19 cellular contexts compared by ENCODE assay signal in genomic region chr9:14340994-14341393, GRCh38. TPM values are rescaled to one million over a fixed set of nuclear protein-coding genes. Genes with fewer than 3 reads are reported as not detected.
"Had no signal": no experiment of that assay in that cellular context is flagged by ENCODE, and none has a peak within 500 bp of the region (broad histone marks: within the 10 kb centered on the region; RNA-seq: fewer than 3 reads in every experiment).

No MANE protein-coding gene starts in this region.

- H3K27ac ChIP-seq: brain microvascular endothelial cell, suprapubic skin had no signal

- H3K4me3 ChIP-seq: dorsolateral prefrontal cortex, heart right ventricle, suprapubic skin, upper lobe of left lung had no signal

- H3K4me3 Mint-ChIP-seq: effector memory CD8-positive, alpha-beta T cell; immature natural killer cell; natural killer cell; stimulated activated naive CD8-positive, alpha-beta T cell treated with anti-CD3 and anti-CD28 coated beads, Interleukin-15, Interleukin-2, amounts not matched to agents 100 ng/mL and 50 ng/mL, for 24 hours; WTC11 had no signal

- H3K9me3 Mint-ChIP-seq: activated naive CD4-positive, alpha-beta T cell treated with anti-CD3 and anti-CD28 coated beads, Interleukin-2, amount 50 U/mL, for 72 hours; effector memory CD8-positive, alpha-beta T cell; natural killer cell; stimulated activated naive CD8-positive, alpha-beta T cell treated with anti-CD3 and anti-CD28 coated beads, Interleukin-15, Interleukin-2, amounts not matched to agents 100 ng/mL and 50 ng/mL, for 24 hours; WTC11 had no signal

- ATAC-seq: activated naive CD4-positive, alpha-beta T cell treated with anti-CD3 and anti-CD28 coated beads, Interleukin-2, amount 50 U/mL, for 72 hours; effector memory CD8-positive, alpha-beta T cell; natural killer cell; WTC11 had no signal

- H3K4me1 Mint-ChIP-seq: immature natural killer cell had no signal

- H3K36me3 Mint-ChIP-seq: activated naive CD4-positive, alpha-beta T cell treated with anti-CD3 and anti-CD28 coated beads, Interleukin-2, amount 50 U/mL, for 72 hours; immature natural killer cell; natural killer cell; WTC11 had no signal

- DNase-seq: activated T-cell treated with anti-CD3 and anti-CD28 coated beads, Interleukin-2, amount 50 U/mL, for 1 hour; aorta; brain microvascular endothelial cell; central memory CD4-positive, alpha-beta T cell; dorsolateral prefrontal cortex; effector memory CD8-positive, alpha-beta T cell; heart right ventricle; immature natural killer cell; mammary epithelial cell; midbrain; natural killer cell; stimulated activated CD4-positive, alpha-beta T cell treated with anti-CD3 and anti-CD28 coated beads, Interleukin-1b, Interleukin-23, amount 100 ng/mL, for 48 hours; T-helper 1 cell; upper lobe of left lung had no signal

- H3K36me3 ChIP-seq: brain microvascular endothelial cell, heart right ventricle, suprapubic skin, upper lobe of left lung had no signal

- H3K27ac Mint-ChIP-seq: activated naive CD4-positive, alpha-beta T cell treated with anti-CD3 and anti-CD28 coated beads, Interleukin-2, amount 50 U/mL, for 72 hours; effector memory CD8-positive, alpha-beta T cell; immature natural killer cell; natural killer cell; progenitor cell of endocrine pancreas; stimulated activated naive CD8-positive, alpha-beta T cell treated with anti-CD3 and anti-CD28 coated beads, Interleukin-15, Interleukin-2, amounts not matched to agents 100 ng/mL and 50 ng/mL, for 24 hours; WTC11 had no signal

- H3K9me3 ChIP-seq: heart right ventricle, suprapubic skin, upper lobe of left lung had no signal

RNA-seq across cellular contexts. Expression of gene NFIB, which starts 27.1 kb away (rescaled TPM):
- total RNA-seq: activated naive CD4-positive, alpha-beta T cell treated with anti-CD3 and anti-CD28 coated beads, Interleukin-2, amount 50 U/mL, for 72 hours had no signal
- polyA plus RNA-seq: immature natural killer cell had no signal
